In the genomic region with DNA sequence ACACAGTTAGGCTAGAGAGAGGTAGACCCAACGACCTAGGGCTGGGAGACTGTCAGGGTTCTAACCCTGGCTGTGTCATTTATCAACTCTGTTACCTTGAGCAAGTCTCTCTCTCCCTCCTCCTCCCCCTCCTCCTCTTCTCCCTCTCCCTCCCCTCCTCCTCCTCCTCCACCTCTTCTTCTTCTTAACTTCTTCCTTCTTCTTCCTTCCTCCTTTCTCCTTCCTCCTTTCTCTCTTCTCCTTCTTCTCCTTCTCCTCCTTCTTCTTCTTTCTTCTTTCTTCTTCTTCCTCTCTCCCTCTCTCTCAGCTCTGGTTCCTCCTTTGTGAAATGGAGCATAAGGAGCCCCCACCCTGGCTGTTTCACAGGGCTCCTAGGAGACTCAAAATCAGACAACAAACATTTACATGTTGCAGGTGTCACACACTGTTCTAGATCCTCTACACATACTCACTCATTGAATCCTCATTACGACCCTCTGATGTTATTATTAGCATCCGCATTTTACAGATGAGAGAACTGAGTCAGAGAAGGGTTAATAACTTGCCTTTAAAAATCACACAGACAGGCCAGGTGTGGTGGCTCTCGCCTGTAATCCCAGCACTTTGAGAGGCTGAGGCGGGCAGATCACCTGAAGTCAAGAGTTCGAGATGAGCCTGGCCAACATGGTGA, we compare ENCODE assay signal across 1 cellular context.
TF ChIP-seq lines count a peak whose summit lies in the region.

No MANE protein-coding gene starts in this region.

TF ChIP-seq in GM23338, 12 proteins besides CTCF, POLR2A, EP300 and RAD21:
- peak; percentile 58 for TF ChIP-seq EZH2 (IDR thresholded peaks at IDR 0.05; ENCODE audit: low read depth, unreplicated experiment)
- TF ChIP-seq, protein P1, sequence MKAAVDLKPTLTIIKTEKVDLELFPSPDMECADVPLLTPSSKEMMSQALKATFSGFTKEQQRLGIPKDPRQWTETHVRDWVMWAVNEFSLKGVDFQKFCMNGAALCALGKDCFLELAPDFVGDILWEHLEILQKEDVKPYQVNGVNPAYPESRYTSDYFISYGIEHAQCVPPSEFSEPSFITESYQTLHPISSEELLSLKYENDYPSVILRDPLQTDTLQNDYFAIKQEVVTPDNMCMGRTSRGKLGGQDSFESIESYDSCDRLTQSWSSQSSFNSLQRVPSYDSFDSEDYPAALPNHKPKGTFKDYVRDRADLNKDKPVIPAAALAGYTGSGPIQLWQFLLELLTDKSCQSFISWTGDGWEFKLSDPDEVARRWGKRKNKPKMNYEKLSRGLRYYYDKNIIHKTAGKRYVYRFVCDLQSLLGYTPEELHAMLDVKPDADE (IDR thresholded peaks at IDR 0.05), result no peak
